Comparison of ENCODE assay signal across 1 cellular context in the genomic region with DNA sequence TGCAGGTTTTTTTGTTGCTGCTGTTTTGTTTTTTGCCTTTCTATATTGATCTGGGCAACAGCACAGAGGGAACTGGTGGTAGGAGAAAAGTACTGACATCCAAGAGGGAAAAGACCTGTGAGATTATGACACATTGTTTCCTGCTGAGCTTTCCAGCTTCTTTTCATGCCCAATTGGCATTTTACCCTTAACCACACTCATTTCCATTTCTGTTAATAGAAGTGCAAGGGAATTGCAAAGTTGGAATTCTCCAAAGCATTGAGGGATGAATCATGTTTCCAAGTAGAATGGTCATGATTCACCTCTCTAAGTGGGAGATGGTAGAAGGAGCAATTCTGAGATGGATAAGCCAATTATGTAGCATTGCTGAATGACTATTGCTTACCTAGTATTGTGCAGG.
A peak's percentile ranks its signal among the peaks of the same experiment; 100 is the strongest.
TF ChIP-seq lines count a peak whose summit lies in the region.

No MANE protein-coding gene starts in this region.

TF ChIP-seq in SK-N-SH, 30 proteins besides CTCF, POLR2A, EP300 and RAD21 (continued from another document):
- TF ChIP-seq USF1 (IDR thresholded peaks at IDR 0.05; ENCODE audit: borderline replicate concordance, low read depth): no peak
- TF ChIP-seq MEF2A (IDR thresholded peaks at IDR 0.05; ENCODE audit: borderline replicate concordance, low read depth): peak; percentile 69; the same call in 1 of the 2 replicates
- no peak for TF ChIP-seq MAX (IDR thresholded peaks at IDR 0.05; ENCODE audit: low read depth)
- TF ChIP-seq MXI1 (IDR thresholded peaks at IDR 0.05; ENCODE audit: low read depth, low read length): no peak
- no peak for TF ChIP-seq NRF1 (IDR thresholded peaks at IDR 0.05; ENCODE audit: low read depth, low read length)
- no peak for TF ChIP-seq SMC3 (IDR thresholded peaks at IDR 0.05; ENCODE audit: low read depth, low read length)
- no peak for TF ChIP-seq GABPA (IDR thresholded peaks at IDR 0.05; ENCODE audit: low read depth)
- TF ChIP-seq, protein P1, sequence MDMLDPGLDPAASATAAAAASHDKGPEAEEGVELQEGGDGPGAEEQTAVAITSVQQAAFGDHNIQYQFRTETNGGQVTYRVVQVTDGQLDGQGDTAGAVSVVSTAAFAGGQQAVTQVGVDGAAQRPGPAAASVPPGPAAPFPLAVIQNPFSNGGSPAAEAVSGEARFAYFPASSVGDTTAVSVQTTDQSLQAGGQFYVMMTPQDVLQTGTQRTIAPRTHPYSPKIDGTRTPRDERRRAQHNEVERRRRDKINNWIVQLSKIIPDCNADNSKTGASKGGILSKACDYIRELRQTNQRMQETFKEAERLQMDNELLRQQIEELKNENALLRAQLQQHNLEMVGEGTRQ (IDR thresholded peaks at IDR 0.05; ENCODE audit: borderline replicate concordance, low read depth, low read length): no peak
- TF ChIP-seq RXRA (IDR thresholded peaks at IDR 0.05; ENCODE audit: borderline replicate concordance, low read depth): no peak
- no peak for TF ChIP-seq GATA2 (CRISPR knock-in tag; IDR thresholded peaks at IDR 0.05)
- TF ChIP-seq TEAD4 (IDR thresholded peaks at IDR 0.05; ENCODE audit: borderline replicate concordance, insufficient read depth): peak; percentile 83; the same call in 1 of the 2 replicates
- TF ChIP-seq RCOR1 (IDR thresholded peaks at IDR 0.05; ENCODE audit: low read length): no peak
- TF ChIP-seq ELF1 (IDR thresholded peaks at IDR 0.05): no peak
- peak; percentile 84 for TF ChIP-seq FOSL2 (IDR thresholded peaks at IDR 0.05; ENCODE audit: borderline replicate concordance, low read depth)
- TF ChIP-seq, protein P2, sequence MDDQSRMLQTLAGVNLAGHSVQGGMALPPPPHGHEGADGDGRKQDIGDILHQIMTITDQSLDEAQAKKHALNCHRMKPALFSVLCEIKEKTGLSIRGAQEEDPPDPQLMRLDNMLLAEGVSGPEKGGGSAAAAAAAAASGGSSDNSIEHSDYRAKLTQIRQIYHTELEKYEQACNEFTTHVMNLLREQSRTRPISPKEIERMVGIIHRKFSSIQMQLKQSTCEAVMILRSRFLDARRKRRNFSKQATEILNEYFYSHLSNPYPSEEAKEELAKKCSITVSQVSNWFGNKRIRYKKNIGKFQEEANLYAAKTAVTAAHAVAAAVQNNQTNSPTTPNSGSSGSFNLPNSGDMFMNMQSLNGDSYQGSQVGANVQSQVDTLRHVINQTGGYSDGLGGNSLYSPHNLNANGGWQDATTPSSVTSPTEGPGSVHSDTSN (IDR thresholded peaks at IDR 0.05): peak; percentile 55; the same call in 1 of the 2 replicates
- no peak for TF ChIP-seq POLR2AphosphoS5 (IDR thresholded peaks at IDR 0.05; ENCODE audit: low read depth, low read length)
- TF ChIP-seq YY1 (IDR thresholded peaks at IDR 0.05; ENCODE audit: low read depth): no peak
- no peak for TF ChIP-seq CHD2 (IDR thresholded peaks at IDR 0.05; ENCODE audit: low read length, partially characterized antibody)
